In the genomic region with DNA sequence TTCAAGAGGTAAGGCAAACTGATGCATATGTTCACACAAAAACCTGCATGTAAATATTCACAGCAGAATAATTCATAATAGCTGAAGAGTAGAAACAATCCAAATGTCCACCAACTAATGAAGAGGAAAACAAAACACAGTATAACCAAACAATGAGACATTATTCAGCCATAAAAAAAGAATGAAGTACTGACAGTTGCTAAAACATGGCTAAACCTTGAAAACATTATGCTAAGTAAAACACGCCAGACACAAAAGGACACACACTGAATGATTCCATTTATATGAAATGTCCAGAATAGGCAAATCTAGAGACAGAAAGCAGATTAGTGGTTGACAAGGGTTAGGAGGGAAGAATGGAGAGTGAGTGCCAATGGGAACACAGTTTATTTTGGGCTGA, we compare ENCODE assay signal across 28 cellular contexts.
"Had no signal": no experiment of that assay in that cellular context is flagged by ENCODE, and none has a peak within 500 bp of the region (broad histone marks: within the 10 kb centered on the region; RNA-seq: fewer than 3 reads in every experiment).

No MANE protein-coding gene starts in this region.

- H3K36me3 ChIP-seq: uterus had no signal

- DNase-seq: activated CD4-positive, alpha-beta T cell treated with anti-CD3 and anti-CD28 coated beads for 48 hours; activated CD4-positive, alpha-beta T cell treated with anti-CD3 and anti-CD28 coated beads, Interleukin-2, amount 50 U/mL, for 48 hours; activated CD8-positive, alpha-beta memory T cell treated with anti-CD3 and anti-CD28 coated beads for 24 hours; activated effector memory CD4-positive, alpha-beta T cell treated with anti-CD3 and anti-CD28 coated beads, Interleukin-2, amount 50 U/mL, for 16 hours; activated naive CD4-positive, alpha-beta T cell treated with anti-CD3 and anti-CD28 coated beads for 36 hours; activated naive CD8-positive, alpha-beta T cell treated with anti-CD3 and anti-CD28 coated beads for 36 hours; brain microvascular endothelial cell; cortex of kidney; effector memory CD8-positive, alpha-beta T cell; erythroblast; heart right ventricle; left cardiac atrium; mammary epithelial cell; natural killer cell; retina; stimulated activated CD4-positive, alpha-beta T cell treated with anti-CD3 and anti-CD28 coated beads, Interleukin-12 subunit alpha, Interleukin-12 subunit beta, amount 100 ng/mL, for 4 hours; stimulated activated CD4-positive, alpha-beta T cell treated with anti-CD3 and anti-CD28 coated beads, Interleukin-4, amount 100 ng/mL, for 24 hours; T-helper 1 cell; uterus had no signal

- ATAC-seq: activated CD4-positive, CD25-positive, alpha-beta regulatory T cell treated with anti-CD3 and anti-CD28 coated beads, Interleukin-2, amount 50 U/mL, for 24 hours; effector memory CD8-positive, alpha-beta T cell; left cardiac atrium; natural killer cell; sciatic nerve; stimulated activated effector memory CD8-positive, alpha-beta T cell treated with anti-CD3 and anti-CD28 coated beads, Interleukin-12 subunit alpha, Interleukin-12 subunit beta, amount 100 ng/mL, for 72 hours had no signal

- H3K4me3 ChIP-seq: ascending aorta, heart right ventricle, skin epidermis, uterus had no signal

- H3K27me3 Mint-ChIP-seq: activated naive CD8-positive, alpha-beta T cell treated with anti-CD3 and anti-CD28 coated beads for 36 hours; effector memory CD8-positive, alpha-beta T cell; stimulated activated naive CD8-positive, alpha-beta T cell treated with anti-CD3 and anti-CD28 coated beads, Interleukin-15, Interleukin-2, amounts not matched to agents 100 ng/mL and 50 ng/mL, for 24 hours; type B pancreatic cell had no signal

- H3K27me3 ChIP-seq: ascending aorta, brain microvascular endothelial cell, heart right ventricle, uterus had no signal

- H3K9me3 Mint-ChIP-seq: activated naive CD4-positive, alpha-beta T cell treated with anti-CD3 and anti-CD28 coated beads for 36 hours; activated naive CD8-positive, alpha-beta T cell treated with anti-CD3 and anti-CD28 coated beads for 36 hours; activated T-helper 1 cell treated with anti-CD3 and anti-CD28 coated beads, Interleukin-12 subunit alpha, Interleukin-12 subunit beta, Interleukin-2, Interleukin-4 antibody, amounts not matched to agents 30 ng/mL and 10 ng/mL and 1 ng/mL, durations not matched to agents 14 hours and 24 hours and 36 hours; stimulated activated naive CD8-positive, alpha-beta T cell treated with anti-CD3 and anti-CD28 coated beads, Interleukin-15, Interleukin-2, amounts not matched to agents 100 ng/mL and 50 ng/mL, for 24 hours; T-helper 2 cell treated with Interferon-gamma antibody and Interleukin-4, amounts not matched to agents 5 μg/mL and 100 μg/mL, for 36 hours; type B pancreatic cell had no signal

- H3K27ac Mint-ChIP-seq: activated naive CD4-positive, alpha-beta T cell treated with anti-CD3 and anti-CD28 coated beads for 36 hours; activated naive CD8-positive, alpha-beta T cell treated with anti-CD3 and anti-CD28 coated beads for 36 hours; activated T-helper 1 cell treated with anti-CD3 and anti-CD28 coated beads, Interleukin-12 subunit alpha, Interleukin-12 subunit beta, Interleukin-2, Interleukin-4 antibody, amounts not matched to agents 30 ng/mL and 10 ng/mL and 1 ng/mL, durations not matched to agents 14 hours and 24 hours and 36 hours; effector memory CD8-positive, alpha-beta T cell; natural killer cell; stimulated activated effector memory CD8-positive, alpha-beta T cell treated with anti-CD3 and anti-CD28 coated beads, Interleukin-12 subunit alpha, Interleukin-12 subunit beta, amount 100 ng/mL, for 72 hours; stimulated activated naive CD8-positive, alpha-beta T cell treated with anti-CD3 and anti-CD28 coated beads, Interleukin-15, Interleukin-2, amounts not matched to agents 100 ng/mL and 50 ng/mL, for 24 hours; T-helper 2 cell treated with Interferon-gamma antibody and Interleukin-4, amounts not matched to agents 5 μg/mL and 100 μg/mL, for 36 hours; type B pancreatic cell had no signal

- H3K4me1 ChIP-seq: uterus had no signal

- H3K36me3 Mint-ChIP-seq: natural killer cell; stimulated activated effector memory CD8-positive, alpha-beta T cell treated with anti-CD3 and anti-CD28 coated beads, Interleukin-12 subunit alpha, Interleukin-12 subunit beta, amount 100 ng/mL, for 72 hours had no signal

- H3K27ac ChIP-seq: ascending aorta, brain microvascular endothelial cell, heart right ventricle, skin epidermis, uterus had no signal

- H3K4me3 Mint-ChIP-seq: activated naive CD4-positive, alpha-beta T cell treated with anti-CD3 and anti-CD28 coated beads for 36 hours; activated naive CD8-positive, alpha-beta T cell treated with anti-CD3 and anti-CD28 coated beads for 36 hours; activated T-helper 1 cell treated with anti-CD3 and anti-CD28 coated beads, Interleukin-12 subunit alpha, Interleukin-12 subunit beta, Interleukin-2, Interleukin-4 antibody, amounts not matched to agents 30 ng/mL and 10 ng/mL and 1 ng/mL, durations not matched to agents 14 hours and 24 hours and 36 hours; effector memory CD8-positive, alpha-beta T cell; natural killer cell; stimulated activated effector memory CD8-positive, alpha-beta T cell treated with anti-CD3 and anti-CD28 coated beads, Interleukin-12 subunit alpha, Interleukin-12 subunit beta, amount 100 ng/mL, for 72 hours; stimulated activated naive CD8-positive, alpha-beta T cell treated with anti-CD3 and anti-CD28 coated beads, Interleukin-15, Interleukin-2, amounts not matched to agents 100 ng/mL and 50 ng/mL, for 24 hours; T-helper 2 cell treated with Interferon-gamma antibody and Interleukin-4, amounts not matched to agents 5 μg/mL and 100 μg/mL, for 36 hours; type B pancreatic cell had no signal

- H3K4me1 Mint-ChIP-seq: activated naive CD8-positive, alpha-beta T cell treated with anti-CD3 and anti-CD28 coated beads for 36 hours; natural killer cell; stimulated activated effector memory CD8-positive, alpha-beta T cell treated with anti-CD3 and anti-CD28 coated beads, Interleukin-12 subunit alpha, Interleukin-12 subunit beta, amount 100 ng/mL, for 72 hours had no signal
